1 cellular context compared by ENCODE assay signal in genomic region chr17:802901-803881, GRCh38.
TF ChIP-seq lines count a peak whose summit lies in the region.

No MANE protein-coding gene starts in this region.

TF ChIP-seq in IMR-90, 13 proteins besides CTCF, POLR2A, EP300 and RAD21 (continued from another document):
- TF ChIP-seq, protein P1, sequence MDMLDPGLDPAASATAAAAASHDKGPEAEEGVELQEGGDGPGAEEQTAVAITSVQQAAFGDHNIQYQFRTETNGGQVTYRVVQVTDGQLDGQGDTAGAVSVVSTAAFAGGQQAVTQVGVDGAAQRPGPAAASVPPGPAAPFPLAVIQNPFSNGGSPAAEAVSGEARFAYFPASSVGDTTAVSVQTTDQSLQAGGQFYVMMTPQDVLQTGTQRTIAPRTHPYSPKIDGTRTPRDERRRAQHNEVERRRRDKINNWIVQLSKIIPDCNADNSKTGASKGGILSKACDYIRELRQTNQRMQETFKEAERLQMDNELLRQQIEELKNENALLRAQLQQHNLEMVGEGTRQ (IDR thresholded peaks at IDR 0.05; ENCODE audit: low read depth, low read length) = no peak
- TF ChIP-seq RCOR1 (IDR thresholded peaks at IDR 0.05; ENCODE audit: insufficient replicate concordance, low read length) = no peak
